ENCODE assay signal across 9 cellular contexts in the genomic region with DNA sequence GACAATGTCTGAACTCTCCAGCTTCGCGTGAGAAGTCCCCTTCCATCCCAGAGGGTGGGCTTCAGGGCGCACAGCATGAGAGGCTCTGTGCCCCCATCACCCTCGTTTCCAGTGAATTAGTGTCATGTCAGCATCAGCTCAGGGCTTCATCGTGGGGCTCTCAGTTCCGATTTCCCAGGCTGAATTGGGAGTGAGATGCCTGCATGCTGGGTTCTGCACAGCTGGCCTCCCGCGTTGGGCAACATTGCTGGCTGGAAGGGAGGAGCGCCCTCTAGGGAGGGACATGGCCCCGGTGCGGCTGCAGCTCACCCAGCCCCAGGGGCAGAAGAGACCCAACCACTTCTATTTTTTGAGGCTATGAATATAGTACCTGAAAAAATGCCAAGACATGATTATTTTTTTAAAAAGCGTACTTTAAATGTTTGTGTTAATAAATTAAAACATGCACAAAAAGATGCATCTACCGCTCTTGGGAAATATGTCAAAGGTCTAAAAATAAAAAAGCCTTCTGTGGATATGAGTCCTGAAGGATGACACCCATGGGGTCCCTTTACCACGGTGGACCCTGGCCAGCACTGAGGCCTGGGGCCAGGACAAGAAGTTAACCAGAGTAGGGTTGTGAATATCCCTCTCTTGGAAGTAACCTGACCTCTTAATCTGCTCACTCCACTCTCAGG. TPM values are rescaled to one million over a fixed set of nuclear protein-coding genes. Genes with fewer than 3 reads are reported as not detected.
DNase-seq lines count a peak whose midpoint lies in the region; FAIRE-seq and TF ChIP-seq lines count a peak whose summit lies in the region.
"Had no signal": no experiment of that assay in that cellular context is flagged by ENCODE, and none has a peak within 500 bp of the region (broad histone marks: within the 10 kb centered on the region; RNA-seq: fewer than 3 reads in every experiment).

No MANE protein-coding gene starts in this region.

- no peaks in the 10 kb centered on the region for H3K79me2 ChIP-seq in mammary epithelial cell (ENCODE audit: insufficient read depth, low read length)

- WGBS in mammary epithelial cell (ENCODE audit: low coverage, missing lambda C conversion rate), result 36% methylated on average over 14 of the region's 14 CpGs

- no peak overlapping the region for H2AFZ ChIP-seq in mammary epithelial cell (ENCODE audit: low read depth, low read length)

- no peak overlapping the region for H3K4me3 ChIP-seq in LNCaP clone FGC (ENCODE audit: low read depth, low read length)
- no peak overlapping the region for H3K4me3 ChIP-seq in mammary epithelial cell (replicated peaks in 1 of 3; ENCODE audit: insufficient read depth in 1 of 3, low read depth in 2 of 3, low read length in 3 of 3)
- no peak overlapping the region for H3K4me3 ChIP-seq in kidney (ENCODE audit: low read length in 2 of 2)

- BruUV-seq in mammary epithelial cell (replicated peaks; lab: Mats Ljungman, UMichigan), result no TSS peak

- DNase-seq in NCI-H2227 (lab: John Stamatoyannopoulos, UW; ENCODE audit: unreplicated experiment), result peak; percentile 29
- no peak for DNase-seq in NCI-H2227 treated with DMSO at 0.1 percent for 48 hours (lab: John Stamatoyannopoulos, UW)
- no peak for DNase-seq in LNCaP clone FGC (ENCODE audit: low read depth)
- peak; percentile 31 for DNase-seq in mammary epithelial cell
- no peak for DNase-seq in kidney
- peak in 2 of 3 donors; percentile 8 to 38 for DNase-seq in stimulated activated CD4-positive, alpha-beta T cell treated with anti-CD3 and anti-CD28 coated beads, TNF-alpha, amount 100 ng/mL, for 1 hour (ENCODE audit: low read depth in 3 of 3, low spot score in 1 of 3)
- no peak for DNase-seq in inferior parietal cortex (ENCODE audit: extremely low spot score)

- in situ Hi-C loops in mammary epithelial cell (cut with MboI; ENCODE audit: low sequenced_read_pairs in 2 of 2), result no loop called here

- no peaks in the 10 kb centered on the region for H3K27me3 ChIP-seq in mammary epithelial cell (ENCODE audit: insufficient read depth, low read length)

- no peaks in the 10 kb centered on the region for H3K36me3 ChIP-seq in mammary epithelial cell (ENCODE audit: insufficient read depth, low read length)
- no peaks in the 10 kb centered on the region for H3K36me3 ChIP-seq in kidney (ENCODE audit: control insufficient read depth in 1 of 2, insufficient read depth in 2 of 2, low read length in 2 of 2)

- intact Hi-C loops in mammary epithelial cell (cut with micrococcal nuclease), result loop anchor here (5.0 kb wide), 5 partner anchors 45 to 320 kb away; a partner anchor contains a TSS
- intact Hi-C loops in kidney (cut with DNase I), result no loop called here

- H3K4me2 ChIP-seq in mammary epithelial cell (ENCODE audit: insufficient read depth, low read depth, low read length), result no peak overlapping the region

- dilution Hi-C loops in mammary epithelial cell (cut with HindIII; ENCODE audit: low sequenced_read_pairs), result no loop called here

- H3K9me3 ChIP-seq in mammary epithelial cell (replicated peaks; ENCODE audit: insufficient read depth, low read length) (no peaks in the 10 kb centered on the region), kidney (ENCODE audit: control insufficient read depth in 1 of 2, low read length in 2 of 2) (no peaks in the 10 kb centered on the region)

- H3K4me1 ChIP-seq in mammary epithelial cell (ENCODE audit: insufficient read depth, low read length) (peaks cover 19% of the 10 kb centered on the region), kidney (ENCODE audit: control insufficient read depth in 1 of 2, insufficient read depth in 1 of 2, low read depth in 1 of 2, low read length in 2 of 2) (no peaks in the 10 kb centered on the region)

- H3K27ac ChIP-seq in VCaP, result no peak overlapping the region
- no peak overlapping the region for H3K27ac ChIP-seq in mammary epithelial cell (ENCODE audit: insufficient read depth, low read depth, low read length)
- H3K27ac ChIP-seq in kidney (ENCODE audit: low read depth in 2 of 2, low read length in 2 of 2), result no peak overlapping the region

- TF ChIP-seq CTCF in LNCaP clone FGC (IDR thresholded peaks at IDR 0.05; ENCODE audit: control insufficient read depth, extremely low read depth, insufficient read depth), result peak; percentile 84
- TF ChIP-seq CTCF in VCaP (conservative IDR thresholded peaks at IDR 0.05), result peak; percentile 70
- TF ChIP-seq CTCF in mammary epithelial cell (conservative IDR thresholded peaks at IDR 0.05 in 1 of 2, IDR thresholded peaks at IDR 0.05 in 1 of 2; ENCODE audit: extremely low read depth in 1 of 2, insufficient read depth in 1 of 2, low read depth in 1 of 2, low read length in 2 of 2), result peak; percentile 70 to 93
- peak; percentile 39 for TF ChIP-seq CTCF in kidney (IDR thresholded peaks at IDR 0.05; ENCODE audit: borderline replicate concordance, extremely low read depth, insufficient read depth)

- H3K9ac ChIP-seq in mammary epithelial cell (ENCODE audit: insufficient read depth, low read length) (no peak overlapping the region), kidney (ENCODE audit: low read length in 2 of 2) (no peak overlapping the region)

- CTCF ChIA-PET in mammary epithelial cell (lab: Charles Lee; ENCODE audit: low non-redundant PET), result interaction anchor here (0.6 kb wide), 1 partner anchor 181 kb away, joined by 6 read pairs; no protein-coding TSS in a partner anchor

- H4K20me1 ChIP-seq in mammary epithelial cell (ENCODE audit: insufficient read depth, low read length), result no peaks in the 10 kb centered on the region

- FAIRE-seq in kidney (lab: Jason Lieb, UNC), result no peak
- FAIRE-seq: G401.6 had no signal

RNA-seq across cellular contexts. Expression of a gene that starts 10.5 kb away (rescaled TPM):
- total RNA-seq in mammary epithelial cell, result not detected
- not detected for polyA plus RNA-seq in mammary epithelial cell
- polyA minus RNA-seq in mammary epithelial cell, result not detected
- total RNA-seq in kidney, result 0.13 TPM
- not detected for polyA plus RNA-seq in kidney (ENCODE audit: insufficient read depth, low read depth, low replicate concordance)

RNA-seq across cellular contexts. Expression of a gene that starts 27.6 kb away (rescaled TPM):
- total RNA-seq in mammary epithelial cell, result under 1 TPM in 1 of 2 donors, not detected in 1; 0.16 TPM
- 0.25 TPM for polyA plus RNA-seq in mammary epithelial cell
- polyA minus RNA-seq in mammary epithelial cell, result not detected
- 11.9 TPM for total RNA-seq in kidney
- polyA plus RNA-seq in kidney (ENCODE audit: insufficient read depth, low read depth, low replicate concordance), result 0.37 TPM

RNA-seq across cellular contexts. Expression of a gene that starts 45.5 kb away (rescaled TPM):
- total RNA-seq in mammary epithelial cell (not detected), kidney (not detected)
- polyA plus RNA-seq in mammary epithelial cell (not detected), kidney (ENCODE audit: insufficient read depth, low read depth, low replicate concordance) (5.5 TPM)
- not detected for polyA minus RNA-seq in mammary epithelial cell

RNA-seq across cellular contexts. Expression of a gene that starts 60.0 kb away (rescaled TPM):
- total RNA-seq in mammary epithelial cell (under 1 TPM; 0.09 to 0.17 TPM), kidney (1.4 TPM)
- polyA plus RNA-seq in mammary epithelial cell (0.06 TPM), kidney (ENCODE audit: insufficient read depth, low read depth, low replicate concordance) (0.67 TPM)
- polyA minus RNA-seq in mammary epithelial cell, result not detected

Comparison
In these comparisons a context has a peak if more than half of its experiments do, and no peak if none do; other contexts are left out.
1. DNase-seq: peak in NCI-H2227 (single experiment), mammary epithelial cell (single experiment) and stimulated activated CD4-positive, alpha-beta T cell treated with anti-CD3 and anti-CD28 coated beads, TNF-alpha, amount 100 ng/mL, for 1 hour (2 of 3); none in NCI-H2227 treated with DMSO at 0.1 percent for 48 hours (single experiment), LNCaP clone FGC (single experiment), kidney (single experiment) and inferior parietal cortex (single experiment).
2. RNA of a gene that starts 27.6 kb away (total RNA-seq): 11.9 TPM in kidney (single experiment); 0.16 TPM in mammary epithelial cell; every median in the first group is over 10 times any median in the second.
3. Peak in every context shown above with its lines, with median percentiles within 50 percentile points of each other: CTCF ChIP-seq.